In genomic region chr11:71794386-71795040, GRCh38 we compare ENCODE assay signal across 15 cellular contexts. TPM values are rescaled to one million over a fixed set of nuclear protein-coding genes. Genes with fewer than 3 reads are reported as not detected.
DNase-seq lines count a peak whose midpoint lies in the region; ATAC-seq and TF ChIP-seq lines count a peak whose summit lies in the region.
"Not testable (repeated sequence)": the region's sequence is repeated elsewhere in the genome, so short reads cannot be mapped to it uniquely, and the experiment has no call there.
"Had no signal": no experiment of that assay in that cellular context is flagged by ENCODE, and none has a peak within 500 bp of the region (broad histone marks: within the 10 kb centered on the region; RNA-seq: fewer than 3 reads in every experiment).

No MANE protein-coding gene starts in this region.

- not testable (repeated sequence) for H3K9me3 Mint-ChIP-seq in activated CD8-positive, alpha-beta memory T cell treated with anti-CD3 and anti-CD28 coated beads, Interleukin-2, amount 10 ng/mL, durations not matched to agents 7 days and 5 days (ENCODE audit: low read depth)

- intact Hi-C loops in PC-3 (cut with micrococcal nuclease), result not testable (repeated sequence)

- H3K9me2 ChIP-seq in PC-3 (replicated peaks; ENCODE audit: low read length), result not testable (repeated sequence)

- not testable (repeated sequence) for H3K36me3 Mint-ChIP-seq in activated CD8-positive, alpha-beta memory T cell treated with anti-CD3 and anti-CD28 coated beads, Interleukin-2, amount 10 ng/mL, durations not matched to agents 7 days and 5 days

- not testable (repeated sequence) for BruUV-seq in PC-3 (replicated peaks; lab: Mats Ljungman, UMichigan)

- not testable (repeated sequence) for H3K79me2 ChIP-seq in PC-3 (ENCODE audit: low read length)

- H3K4me3 Mint-ChIP-seq in activated CD8-positive, alpha-beta memory T cell treated with anti-CD3 and anti-CD28 coated beads, Interleukin-2, amount 10 ng/mL, durations not matched to agents 7 days and 5 days, result not testable (repeated sequence)

- not testable (repeated sequence) for H3K4me3 ChIP-seq in PC-3 (ENCODE audit: low read length); cardiac fibroblast (replicated peaks in 1 of 2; ENCODE audit: low read depth in 2 of 2, low read length in 2 of 2); foreskin fibroblast (ENCODE audit: low read depth in 1 of 2, low read length in 2 of 2)

- POLR2A ChIA-PET in PC-3 (lab: Charles Lee; ENCODE audit: unreplicated experiment), result not testable (repeated sequence)

- not testable (repeated sequence) for H3F3A ChIP-seq in PC-3 (ENCODE audit: low read length, unreplicated experiment)

- H3K9me3 ChIP-seq in PC-3 (ENCODE audit: low read length), result not testable (repeated sequence)

- not testable (repeated sequence) for ATAC-seq in PC-3; activated CD8-positive, alpha-beta memory T cell treated with anti-CD3 and anti-CD28 coated beads, Interleukin-2, amount 10 ng/mL, durations not matched to agents 7 days and 5 days

- not testable (repeated sequence) for H3K27me3 Mint-ChIP-seq in activated CD8-positive, alpha-beta memory T cell treated with anti-CD3 and anti-CD28 coated beads, Interleukin-2, amount 10 ng/mL, durations not matched to agents 7 days and 5 days

- H3K27ac ChIP-seq in PC-3 (ENCODE audit: low read length), result peak overlapping the region; percentile 79

- not testable (repeated sequence) for H3K27ac Mint-ChIP-seq in activated CD8-positive, alpha-beta memory T cell treated with anti-CD3 and anti-CD28 coated beads, Interleukin-2, amount 10 ng/mL, durations not matched to agents 7 days and 5 days

- peaks cover 28% of the 10 kb centered on the region for H3K4me1 ChIP-seq in PC-3 (ENCODE audit: insufficient read depth, low read length)

- peak overlapping the region; percentile 37; the same call in 1 of the 2 replicates for H3K9ac ChIP-seq in PC-3 (ENCODE audit: low read length)

- not testable (repeated sequence) for H4K20me1 ChIP-seq in PC-3 (ENCODE audit: low read length)

- CTCF ChIA-PET in PC-3 (lab: Charles Lee), result interaction anchor here (0.6 kb wide), 1 partner anchor 230 kb away, joined by 5 read pairs; no protein-coding TSS in a partner anchor
- CTCF ChIA-PET in activated CD8-positive, alpha-beta memory T cell treated with anti-CD3 and anti-CD28 coated beads, Interleukin-2, amount 10 ng/mL, durations not matched to agents 7 days and 5 days (lab: Charles Lee), result not testable (repeated sequence)

- H2AFZ ChIP-seq in PC-3 (ENCODE audit: low read length), result not testable (repeated sequence)

- 0 out of 2 replicates have a peak overlapping the region, but pooled peaks have one; percentile 48 for H3K4me2 ChIP-seq in PC-3 (ENCODE audit: low read length)

- DNase-seq in A172 (ENCODE audit: low spot score) (peak; percentile 84), DMS53 (lab: John Stamatoyannopoulos, UW) (peak; percentile 31), HK-2 (ENCODE audit: unreplicated experiment) (peak; percentile 51), PC-3 (peak; percentile 83), cardiac fibroblast (ENCODE audit: low read depth in 2 of 2) (peak; percentile 64 to 75), foreskin fibroblast (peak; percentile 70 to 80), non-pigmented ciliary epithelial cell (ENCODE audit: low read depth) (peak; percentile 60)
- DNase-seq in activated CD8-positive, alpha-beta memory T cell treated with anti-CD3 and anti-CD28 coated beads, Interleukin-2, amount 10 ng/mL, durations not matched to agents 7 days and 5 days, result peak; percentile 36

- not testable (repeated sequence) for H3K4me1 Mint-ChIP-seq in activated CD8-positive, alpha-beta memory T cell treated with anti-CD3 and anti-CD28 coated beads, Interleukin-2, amount 10 ng/mL, durations not matched to agents 7 days and 5 days

- H3K27me3 ChIP-seq in PC-3 (ENCODE audit: low read length), result not testable (repeated sequence)

- not testable (repeated sequence) for H3K36me3 ChIP-seq in PC-3 (ENCODE audit: low read depth, low read length)

- TF ChIP-seq CTCF in PC-3 (conservative IDR thresholded peaks at IDR 0.05; ENCODE audit: low read depth, low read length); cardiac fibroblast (IDR thresholded peaks at IDR 0.05; ENCODE audit: low read depth, low read length); foreskin fibroblast (IDR thresholded peaks at IDR 0.05; ENCODE audit: low read depth, low read length): not testable (repeated sequence)

RNA-seq across cellular contexts. Expression of gene DEFB108B, which starts 38.5 kb away (rescaled TPM):
- total RNA-seq in A172 (2014; rRNA removed; shearing (Covaris generic)), result not detected in 2 replicates
- total RNA-seq in PC-3 (2014; rRNA removed), result not detected in 2 replicates
- total RNA-seq in activated CD8-positive, alpha-beta memory T cell treated with anti-CD3 and anti-CD28 coated beads, Interleukin-2, amount 10 ng/mL, durations not matched to agents 7 days and 5 days, result not detected
- total RNA-seq: activated CD4-positive, alpha-beta memory T cell treated with anti-CD3 and anti-CD28 coated beads, Interleukin-2, amount 10 ng/mL, durations not matched to agents 7 days and 5 days; dermis microvascular lymphatic vessel endothelial cell; glomerular endothelial cell; H7; left cardiac atrium; naive thymus-derived CD4-positive, alpha-beta T cell; omental fat pad had no signal

Comparison
In these comparisons a context has a peak if more than half of its experiments do, and no peak if none do; other contexts are left out.
1. DNase-seq: peak in every context shown above with its lines; median percentile 84 in A172; 83 in PC-3; 75 in foreskin fibroblast; 70 in cardiac fibroblast; 60 in non-pigmented ciliary epithelial cell; 51 in HK-2; 36 in activated CD8-positive, alpha-beta memory T cell treated with anti-CD3 and anti-CD28 coated beads, Interleukin-2, amount 10 ng/mL, durations not matched to agents 7 days and 5 days; 31 in DMS53.